ENCODE assay signal across 28 cellular contexts in genomic region chr11:12420706-12421105, GRCh38. TPM values are rescaled to one million over a fixed set of nuclear protein-coding genes. Genes with fewer than 3 reads are reported as not detected.
"Had no signal": no experiment of that assay in that cellular context is flagged by ENCODE, and none has a peak within 500 bp of the region (broad histone marks: within the 10 kb centered on the region; RNA-seq: fewer than 3 reads in every experiment).

No MANE protein-coding gene starts in this region.

- H3K27ac ChIP-seq: colonic mucosa, gastrocnemius medialis, hepatocyte, left ventricle myocardium inferior, thyroid gland, upper lobe of right lung had no signal

- ATAC-seq: activated T-helper 17 cell treated with anti-CD3 and anti-CD28 coated beads, Interleukin-2, amount 50 U/mL, for 72 hours; gastrocnemius medialis; naive thymus-derived CD8-positive, alpha-beta T cell; sciatic nerve; stimulated activated memory B cell treated with anti-CD40 and anti-IgM and Interleukin-4, amounts not matched to agents 10 μg/mL and 1 μg/mL and 100 μg/mL, for 72 hours; stimulated activated naive CD8-positive, alpha-beta T cell treated with anti-CD3 and anti-CD28 coated beads, Interleukin-15, amount 100 ng/mL, for 72 hours; upper lobe of right lung had no signal

- H3K27ac Mint-ChIP-seq: activated CD4-positive, alpha-beta memory T cell treated with anti-CD3 and anti-CD28 coated beads for 36 hours; activated CD4-positive, alpha-beta T cell treated with anti-CD3 and anti-CD28 coated beads, Interleukin-2, amount 10 ng/mL, durations not matched to agents 24 days and 14 days; activated T-cell treated with anti-CD3 and anti-CD28 coated beads, Interleukin-2, amount 50 U/mL, for 24 hours; activated T-helper 17 cell treated with anti-CD3 and anti-CD28 coated beads, Interleukin-2, amount 50 U/mL, for 72 hours; naive thymus-derived CD8-positive, alpha-beta T cell; stimulated activated memory B cell treated with anti-CD40 and anti-IgM and Interleukin-4, amounts not matched to agents 10 μg/mL and 1 μg/mL and 100 μg/mL, for 72 hours; stimulated activated naive CD8-positive, alpha-beta T cell treated with anti-CD3 and anti-CD28 coated beads, Interleukin-15, amount 100 ng/mL, for 72 hours had no signal

- H3K36me3 ChIP-seq: colonic mucosa, gastrocnemius medialis, left ventricle myocardium inferior, thyroid gland, upper lobe of right lung had no signal

- DNase-seq: activated CD4-positive, alpha-beta memory T cell treated with anti-CD3 and anti-CD28 coated beads for 36 hours; activated CD4-positive, alpha-beta T cell treated with anti-CD3 and anti-CD28 coated beads, Interleukin-2, amount 10 ng/mL, durations not matched to agents 24 days and 14 days; activated CD4-positive, CD25-positive, alpha-beta regulatory T cell treated with anti-CD3 and anti-CD28 coated beads, Interleukin-2, amount 50 U/mL, for 72 hours; activated CD8-positive, alpha-beta memory T cell treated with anti-CD3 and anti-CD28 coated beads, Interleukin-2, amount 50 U/mL, for 4 hours; activated gamma-delta T cell treated with Interleukin-2 at 50 U/mL for 16 hours; activated naive CD4-positive, alpha-beta T cell treated with anti-CD3 and anti-CD28 coated beads, Interleukin-2, amount 50 U/mL, for 16 hours; activated T-cell treated with anti-CD3 and anti-CD28 coated beads, Interleukin-2, amount 50 U/mL, for 24 hours; colonic mucosa; effector CD8-positive, alpha-beta T cell; gastrocnemius medialis; islet precursor cell; left ventricle myocardium inferior; naive thymus-derived CD8-positive, alpha-beta T cell; nucleus accumbens; retina; stimulated activated CD4-positive, alpha-beta T cell treated with anti-CD3 and anti-CD28 coated beads, Interleukin-1b, Interleukin-23, amount 100 ng/mL, for 48 hours; stimulated activated CD4-positive, alpha-beta T cell treated with anti-CD3 and anti-CD28 coated beads, Interleukin-4, amount 100 ng/mL, for 4 hours; stimulated activated CD8-positive, alpha-beta memory T cell treated with anti-CD3 and anti-CD28 coated beads, Interleukin-4, amount 100 ng/mL, for 48 hours; stimulated activated naive CD8-positive, alpha-beta T cell treated with anti-CD3 and anti-CD28 coated beads, Interleukin-15, amount 100 ng/mL, for 72 hours; thyroid gland; upper lobe of right lung had no signal

- H3K4me3 Mint-ChIP-seq: activated CD4-positive, alpha-beta memory T cell treated with anti-CD3 and anti-CD28 coated beads for 36 hours; activated CD4-positive, alpha-beta T cell treated with anti-CD3 and anti-CD28 coated beads, Interleukin-2, amount 10 ng/mL, durations not matched to agents 24 days and 14 days; activated T-cell treated with anti-CD3 and anti-CD28 coated beads, Interleukin-2, amount 50 U/mL, for 24 hours; activated T-helper 17 cell treated with anti-CD3 and anti-CD28 coated beads, Interleukin-2, amount 50 U/mL, for 72 hours; naive thymus-derived CD8-positive, alpha-beta T cell; neural crest cell; stimulated activated memory B cell treated with anti-CD40 and anti-IgM and Interleukin-4, amounts not matched to agents 10 μg/mL and 1 μg/mL and 100 μg/mL, for 72 hours; stimulated activated naive CD8-positive, alpha-beta T cell treated with anti-CD3 and anti-CD28 coated beads, Interleukin-15, amount 100 ng/mL, for 72 hours had no signal

- H3K4me3 ChIP-seq: colonic mucosa, gastrocnemius medialis, hepatocyte, left ventricle myocardium inferior, lung, smooth muscle cell, thyroid gland, upper lobe of right lung had no signal

- H3K9me3 ChIP-seq: colonic mucosa, gastrocnemius medialis, left ventricle myocardium inferior, thyroid gland, upper lobe of right lung had no signal

- H3K27me3 ChIP-seq: colonic mucosa, gastrocnemius medialis, hepatocyte, thyroid gland, upper lobe of right lung had no signal

- H3K4me1 ChIP-seq: colonic mucosa, gastrocnemius medialis, upper lobe of right lung had no signal

- H3K27me3 Mint-ChIP-seq: activated CD4-positive, alpha-beta memory T cell treated with anti-CD3 and anti-CD28 coated beads for 36 hours; stimulated activated memory B cell treated with anti-CD40 and anti-IgM and Interleukin-4, amounts not matched to agents 10 μg/mL and 1 μg/mL and 100 μg/mL, for 72 hours; stimulated activated naive CD8-positive, alpha-beta T cell treated with anti-CD3 and anti-CD28 coated beads, Interleukin-15, amount 100 ng/mL, for 72 hours had no signal

- H3K9me3 Mint-ChIP-seq: activated CD4-positive, alpha-beta memory T cell treated with anti-CD3 and anti-CD28 coated beads for 36 hours; activated CD4-positive, alpha-beta T cell treated with anti-CD3 and anti-CD28 coated beads, Interleukin-2, amount 10 ng/mL, durations not matched to agents 24 days and 14 days; activated T-cell treated with anti-CD3 and anti-CD28 coated beads, Interleukin-2, amount 50 U/mL, for 24 hours; activated T-helper 17 cell treated with anti-CD3 and anti-CD28 coated beads, Interleukin-2, amount 50 U/mL, for 72 hours; naive thymus-derived CD8-positive, alpha-beta T cell; neural crest cell; stimulated activated memory B cell treated with anti-CD40 and anti-IgM and Interleukin-4, amounts not matched to agents 10 μg/mL and 1 μg/mL and 100 μg/mL, for 72 hours; stimulated activated naive CD8-positive, alpha-beta T cell treated with anti-CD3 and anti-CD28 coated beads, Interleukin-15, amount 100 ng/mL, for 72 hours had no signal

- H2AFZ ChIP-seq: hepatocyte had no signal

- H3K4me1 Mint-ChIP-seq: activated CD4-positive, alpha-beta T cell treated with anti-CD3 and anti-CD28 coated beads, Interleukin-2, amount 10 ng/mL, durations not matched to agents 24 days and 14 days; activated T-helper 17 cell treated with anti-CD3 and anti-CD28 coated beads, Interleukin-2, amount 50 U/mL, for 72 hours; neural crest cell; stimulated activated memory B cell treated with anti-CD40 and anti-IgM and Interleukin-4, amounts not matched to agents 10 μg/mL and 1 μg/mL and 100 μg/mL, for 72 hours; stimulated activated naive CD8-positive, alpha-beta T cell treated with anti-CD3 and anti-CD28 coated beads, Interleukin-15, amount 100 ng/mL, for 72 hours had no signal

- H3K4me2 ChIP-seq: hepatocyte, smooth muscle cell had no signal

- H3K36me3 Mint-ChIP-seq: activated CD4-positive, alpha-beta memory T cell treated with anti-CD3 and anti-CD28 coated beads for 36 hours; naive thymus-derived CD8-positive, alpha-beta T cell; stimulated activated memory B cell treated with anti-CD40 and anti-IgM and Interleukin-4, amounts not matched to agents 10 μg/mL and 1 μg/mL and 100 μg/mL, for 72 hours had no signal

RNA-seq across cellular contexts. Expression of gene PARVA, which starts 43.3 kb away (rescaled TPM):
- total RNA-seq: activated CD4-positive, alpha-beta T cell treated with anti-CD3 and anti-CD28 coated beads, Interleukin-2, amount 10 ng/mL, durations not matched to agents 24 days and 14 days had no signal
